ENCODE assay signal across 14 cellular contexts in the genomic region with DNA sequence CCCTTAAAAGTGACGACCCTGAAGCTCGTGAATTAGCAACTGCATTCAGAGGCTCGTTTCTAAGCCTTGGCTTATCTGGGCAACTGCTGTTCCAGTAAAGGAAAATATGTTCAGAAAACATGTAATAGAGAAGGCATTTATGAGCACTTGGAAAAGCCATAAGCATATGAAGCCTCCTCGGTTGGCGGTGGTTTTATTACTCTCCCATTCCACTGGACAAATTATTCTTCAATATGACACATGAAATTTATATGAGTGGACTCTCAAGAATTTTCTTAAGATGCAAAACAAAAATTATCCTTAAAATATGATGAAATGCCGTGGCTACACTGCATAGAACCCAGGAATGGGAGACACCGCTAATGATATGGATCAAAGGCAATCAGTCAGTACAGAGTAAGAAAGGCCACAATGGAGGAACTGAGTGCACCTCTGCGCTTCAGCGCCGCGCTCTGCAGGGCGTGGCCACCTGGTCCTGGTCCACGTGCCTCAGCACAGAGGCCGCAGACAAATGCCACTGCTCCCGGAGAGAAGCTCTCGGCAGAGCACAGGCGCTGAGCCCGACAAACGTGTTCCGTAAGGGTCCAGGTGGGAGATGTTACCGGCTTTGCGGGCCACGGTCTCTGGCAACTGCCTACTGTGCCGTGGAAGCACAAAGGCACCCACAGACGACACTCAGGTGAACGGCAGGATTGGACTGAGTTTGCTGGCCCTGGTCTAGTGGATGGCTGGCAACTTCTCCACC.
"Had no signal": no experiment of that assay in that cellular context is flagged by ENCODE, and none has a peak within 500 bp of the region (broad histone marks: within the 10 kb centered on the region; RNA-seq: fewer than 3 reads in every experiment).

No MANE protein-coding gene starts in this region.

- H3K27ac Mint-ChIP-seq: activated naive CD8-positive, alpha-beta T cell treated with anti-CD3 and anti-CD28 coated beads for 36 hours; activated T-helper 1 cell treated with anti-CD3 and anti-CD28 coated beads, Interleukin-12 subunit alpha, Interleukin-12 subunit beta, Interleukin-2, Interleukin-4 antibody, amounts not matched to agents 30 ng/mL and 10 ng/mL and 1 ng/mL, durations not matched to agents 14 hours and 24 hours and 36 hours; dendritic cell treated with granulocyte-macrophage colony-stimulating factor and Interleukin-4, amounts not matched to agents 40 ng/mL and 50 ng/mL, for 4 days; immature natural killer cell; memory B cell; nephron; stimulated activated memory B cell treated with anti-CD40 and anti-IgM and Interleukin-4, amounts not matched to agents 10 μg/mL and 1 μg/mL and 100 μg/mL, for 72 hours had no signal

- H3K9me3 Mint-ChIP-seq: activated naive CD8-positive, alpha-beta T cell treated with anti-CD3 and anti-CD28 coated beads for 36 hours; activated T-helper 1 cell treated with anti-CD3 and anti-CD28 coated beads, Interleukin-12 subunit alpha, Interleukin-12 subunit beta, Interleukin-2, Interleukin-4 antibody, amounts not matched to agents 30 ng/mL and 10 ng/mL and 1 ng/mL, durations not matched to agents 14 hours and 24 hours and 36 hours; dendritic cell treated with granulocyte-macrophage colony-stimulating factor and Interleukin-4, amounts not matched to agents 40 ng/mL and 50 ng/mL, for 4 days; immature natural killer cell; memory B cell; nephron; stimulated activated memory B cell treated with anti-CD40 and anti-IgM and Interleukin-4, amounts not matched to agents 10 μg/mL and 1 μg/mL and 100 μg/mL, for 72 hours had no signal

- H3K36me3 Mint-ChIP-seq: activated naive CD8-positive, alpha-beta T cell treated with anti-CD3 and anti-CD28 coated beads for 36 hours had no signal

- ATAC-seq: foreskin keratinocyte; stimulated activated memory B cell treated with anti-CD40 and anti-IgM and Interleukin-4, amounts not matched to agents 10 μg/mL and 1 μg/mL and 100 μg/mL, for 72 hours had no signal

- H3K27ac ChIP-seq: brain microvascular endothelial cell, foreskin keratinocyte, psoas muscle had no signal

- H3K9me3 ChIP-seq: psoas muscle, transverse colon had no signal

- H3K4me3 Mint-ChIP-seq: activated naive CD8-positive, alpha-beta T cell treated with anti-CD3 and anti-CD28 coated beads for 36 hours; activated T-helper 1 cell treated with anti-CD3 and anti-CD28 coated beads, Interleukin-12 subunit alpha, Interleukin-12 subunit beta, Interleukin-2, Interleukin-4 antibody, amounts not matched to agents 30 ng/mL and 10 ng/mL and 1 ng/mL, durations not matched to agents 14 hours and 24 hours and 36 hours; dendritic cell treated with granulocyte-macrophage colony-stimulating factor and Interleukin-4, amounts not matched to agents 40 ng/mL and 50 ng/mL, for 4 days; immature natural killer cell; memory B cell; nephron; stimulated activated memory B cell treated with anti-CD40 and anti-IgM and Interleukin-4, amounts not matched to agents 10 μg/mL and 1 μg/mL and 100 μg/mL, for 72 hours had no signal

- H3K27me3 Mint-ChIP-seq: activated naive CD8-positive, alpha-beta T cell treated with anti-CD3 and anti-CD28 coated beads for 36 hours; dendritic cell treated with granulocyte-macrophage colony-stimulating factor and Interleukin-4, amounts not matched to agents 40 ng/mL and 50 ng/mL, for 4 days; memory B cell; stimulated activated memory B cell treated with anti-CD40 and anti-IgM and Interleukin-4, amounts not matched to agents 10 μg/mL and 1 μg/mL and 100 μg/mL, for 72 hours had no signal

- H3K4me1 ChIP-seq: foreskin keratinocyte, psoas muscle, transverse colon had no signal

- H3K36me3 ChIP-seq: brain microvascular endothelial cell, transverse colon had no signal

- H3K27me3 ChIP-seq: brain microvascular endothelial cell, foreskin keratinocyte, transverse colon had no signal

- H3K4me1 Mint-ChIP-seq: activated naive CD8-positive, alpha-beta T cell treated with anti-CD3 and anti-CD28 coated beads for 36 hours; immature natural killer cell; memory B cell; nephron; stimulated activated memory B cell treated with anti-CD40 and anti-IgM and Interleukin-4, amounts not matched to agents 10 μg/mL and 1 μg/mL and 100 μg/mL, for 72 hours had no signal

- H3K4me3 ChIP-seq: psoas muscle, transverse colon had no signal

- DNase-seq: activated CD4-positive, alpha-beta T cell treated with anti-CD3 and anti-CD28 coated beads, Interleukin-2, amount 50 U/mL, for 1 hour; activated naive CD8-positive, alpha-beta T cell treated with anti-CD3 and anti-CD28 coated beads for 36 hours; brain microvascular endothelial cell; cerebellar nuclear complex; effector memory CD4-positive, alpha-beta T cell; foreskin keratinocyte; immature natural killer cell; transverse colon had no signal
